ENCODE assay signal across 14 cellular contexts in genomic region chr5:137129906-137130680, GRCh38.
DNase-seq lines count a peak whose midpoint lies in the region; FAIRE-seq and TF ChIP-seq lines count a peak whose summit lies in the region.
"Had no signal": no experiment of that assay in that cellular context is flagged by ENCODE, and none has a peak within 500 bp of the region (broad histone marks: within the 10 kb centered on the region; RNA-seq: fewer than 3 reads in every experiment).

No MANE protein-coding gene starts in this region.

- H3K27me3 ChIP-seq in kidney epithelial cell (ENCODE audit: control insufficient read depth, insufficient read depth, low read length) (peaks cover 2% of the 10 kb centered on the region), dorsolateral prefrontal cortex (no peaks in the 10 kb centered on the region)
- H3K27me3 ChIP-seq: BLaER1 treated with 17β-estradiol and CSF1 and Interleukin-3, amounts not matched to agents 10 nM and 100 nM had no signal

- H3K4me3 ChIP-seq in kidney epithelial cell (ENCODE audit: low read depth, low read length) (no peak overlapping the region), dorsolateral prefrontal cortex (no peak overlapping the region)
- H3K4me3 ChIP-seq: BLaER1 treated with 17β-estradiol and CSF1 and Interleukin-3, amounts not matched to agents 10 nM and 100 nM; HAP-1 had no signal

- DNase-seq in Caki2 (ENCODE audit: low read depth) (peak; percentile 75), RCC 7860 (ENCODE audit: low spot score) (peak; percentile 88), kidney epithelial cell (ENCODE audit: low read depth) (peak; percentile 73), NCI-H2196 (lab: John Stamatoyannopoulos, UW; ENCODE audit: unreplicated experiment) (no peak), middle frontal gyrus (ENCODE audit: extremely low spot score, low spot score) (no peak), dorsolateral prefrontal cortex (no peak), GM19240 (ENCODE audit: insufficient read length, low spot score) (no peak)
- DNase-seq: 8988T; CD8-positive, alpha-beta T cell; GF-D8 had no signal

- in situ Hi-C loops in Caki2 (cut with HindIII; ENCODE audit: low pct_unique_long_range_greater_than_20kb, low sequenced_read_pairs): no loop called here

- FAIRE-seq in RCC 7860 (lab: Jason Lieb, UNC): peak; percentile 98
- FAIRE-seq: D721Med had no signal

- no peak for TF ChIP-seq CTCF in kidney epithelial cell (IDR thresholded peaks at IDR 0.05; ENCODE audit: insufficient read depth, low read length, poor library complexity, severe bottlenecking)
- no peak for TF ChIP-seq CTCF in dorsolateral prefrontal cortex (IDR thresholded peaks at IDR 0.05 in 54 of 56, conservative IDR thresholded peaks at IDR 0.05 in 2 of 56; ENCODE audit: low read depth in 1 of 56, partially characterized antibody in 56 of 56)

- intact Hi-C loops in dorsolateral prefrontal cortex (cut with DNase I): no loop called here

- no peak overlapping the region for H3K27ac ChIP-seq in dorsolateral prefrontal cortex
- H3K27ac ChIP-seq: BLaER1 treated with 17β-estradiol and CSF1 and Interleukin-3, amounts not matched to agents 10 nM and 100 nM; HL-60 had no signal

- H3K36me3 ChIP-seq in kidney epithelial cell (ENCODE audit: control insufficient read depth, insufficient read depth, low read length): no peaks in the 10 kb centered on the region
- H3K36me3 ChIP-seq: BLaER1 treated with 17β-estradiol and CSF1 and Interleukin-3, amounts not matched to agents 10 nM and 100 nM; HAP-1 had no signal

Comparison
In these comparisons a context has a peak if more than half of its experiments do, and no peak if none do; other contexts are left out.
1. DNase-seq: peak in Caki2 (single experiment), RCC 7860 (single experiment) and kidney epithelial cell (single experiment); none in NCI-H2196 (single experiment), middle frontal gyrus (single experiment), dorsolateral prefrontal cortex (0 of 10) and GM19240 (single experiment).